26 cellular contexts compared by ENCODE assay signal in genomic region chr13:80442613-80443012, GRCh38.
"Had no signal": no experiment of that assay in that cellular context is flagged by ENCODE, and none has a peak within 500 bp of the region (broad histone marks: within the 10 kb centered on the region; RNA-seq: fewer than 3 reads in every experiment).

No MANE protein-coding gene starts in this region.

- H3K4me1 Mint-ChIP-seq: neural crest cell had no signal

- H3K36me3 ChIP-seq: lower lobe of right lung, pancreas, prostate gland, right lobe of liver, suprapubic skin, thoracic aorta, tibial artery, uterus had no signal

- H3K4me1 ChIP-seq: pancreas, prostate gland, suprapubic skin, uterus had no signal

- H3K9me3 ChIP-seq: lower lobe of right lung, pancreas, prostate gland, right lobe of liver, suprapubic skin, thoracic aorta, tibial artery, uterus had no signal

- ATAC-seq: left cardiac atrium; left lobe of liver; lower lobe of right lung; naive thymus-derived CD8-positive, alpha-beta T cell; pancreas; stimulated activated effector memory CD8-positive, alpha-beta T cell treated with anti-CD3 and anti-CD28 coated beads, Interleukin-12 subunit alpha, Interleukin-12 subunit beta, amount 100 ng/mL, for 72 hours had no signal

- H3K27ac ChIP-seq: lower lobe of right lung, pancreas, prostate gland, right lobe of liver, skin epidermis, suprapubic skin, thoracic aorta, tibial artery, uterus had no signal

- H3K27me3 ChIP-seq: pancreas, right lobe of liver, suprapubic skin, tibial artery, uterus had no signal

- H3K4me3 ChIP-seq: lower lobe of right lung, pancreas, prostate gland, right lobe of liver, skin epidermis, suprapubic skin, thoracic aorta, tibial artery, uterus had no signal

- H3K27ac Mint-ChIP-seq: naive thymus-derived CD8-positive, alpha-beta T cell; nephron; stimulated activated effector memory CD8-positive, alpha-beta T cell treated with anti-CD3 and anti-CD28 coated beads, Interleukin-12 subunit alpha, Interleukin-12 subunit beta, amount 100 ng/mL, for 72 hours; stimulated activated naive CD8-positive, alpha-beta T cell treated with anti-CD3 and anti-CD28 coated beads, Interleukin-15, Interleukin-2, amounts not matched to agents 100 ng/mL and 50 ng/mL, for 24 hours; type B pancreatic cell had no signal

- DNase-seq: hippocampal formation; kidney glomerular epithelial cell; left cardiac atrium; lower lobe of right lung; mammary epithelial cell; mesenchymal stem cell; naive thymus-derived CD8-positive, alpha-beta T cell; nucleus accumbens; pancreas; posterior cingulate gyrus; retina; right lobe of liver; stimulated activated CD4-positive, alpha-beta T cell treated with anti-CD3 and anti-CD28 coated beads, Interleukin-4, amount 100 ng/mL, for 24 hours; stimulated activated naive CD4-positive, alpha-beta T cell; tibial artery; uterus had no signal

- H3K4me3 Mint-ChIP-seq: naive thymus-derived CD8-positive, alpha-beta T cell; nephron; neural crest cell; stimulated activated effector memory CD8-positive, alpha-beta T cell treated with anti-CD3 and anti-CD28 coated beads, Interleukin-12 subunit alpha, Interleukin-12 subunit beta, amount 100 ng/mL, for 72 hours; stimulated activated naive CD8-positive, alpha-beta T cell treated with anti-CD3 and anti-CD28 coated beads, Interleukin-15, Interleukin-2, amounts not matched to agents 100 ng/mL and 50 ng/mL, for 24 hours; type B pancreatic cell had no signal

- H3K27me3 Mint-ChIP-seq: naive thymus-derived CD8-positive, alpha-beta T cell; stimulated activated naive CD8-positive, alpha-beta T cell treated with anti-CD3 and anti-CD28 coated beads, Interleukin-15, Interleukin-2, amounts not matched to agents 100 ng/mL and 50 ng/mL, for 24 hours; type B pancreatic cell had no signal

- H3K9me3 Mint-ChIP-seq: naive thymus-derived CD8-positive, alpha-beta T cell; nephron; stimulated activated effector memory CD8-positive, alpha-beta T cell treated with anti-CD3 and anti-CD28 coated beads, Interleukin-12 subunit alpha, Interleukin-12 subunit beta, amount 100 ng/mL, for 72 hours; stimulated activated naive CD8-positive, alpha-beta T cell treated with anti-CD3 and anti-CD28 coated beads, Interleukin-15, Interleukin-2, amounts not matched to agents 100 ng/mL and 50 ng/mL, for 24 hours; type B pancreatic cell had no signal
